In the genomic region with DNA sequence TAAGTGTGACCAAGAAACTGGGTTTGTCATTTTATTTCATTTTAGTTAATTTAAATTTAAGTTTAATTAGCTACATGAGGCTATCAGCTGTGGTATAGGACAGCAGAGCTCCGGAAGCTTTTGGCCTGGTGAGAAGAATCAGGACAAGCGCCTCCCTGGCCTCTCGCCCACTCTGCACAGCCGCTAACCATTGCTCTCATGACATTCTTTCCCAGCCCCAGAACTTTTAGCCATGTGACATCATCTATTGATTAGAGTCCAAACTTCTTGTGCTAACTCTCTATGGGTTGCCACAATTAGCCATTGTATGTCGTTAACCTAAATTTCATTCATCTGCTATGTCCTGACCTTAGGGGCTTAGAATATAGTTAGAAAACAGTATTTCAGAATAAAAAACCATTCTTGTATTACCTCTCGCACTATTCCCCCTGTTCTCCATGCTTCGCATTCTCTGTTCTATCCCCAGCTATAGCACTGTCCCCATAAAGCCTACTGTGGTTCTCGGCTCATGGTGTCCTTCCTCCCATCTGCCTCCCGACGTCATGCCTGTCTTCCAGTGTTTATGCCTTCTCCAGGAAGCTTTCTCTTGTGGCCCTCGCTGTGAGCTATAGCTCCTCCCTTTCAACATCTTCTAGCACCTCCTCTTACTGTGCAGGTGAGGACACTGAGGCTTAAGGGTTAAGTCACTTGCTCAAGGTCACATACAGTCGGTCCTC, we compare ENCODE assay signal across 1 cellular context.
TF ChIP-seq lines count a peak whose summit lies in the region.

No MANE protein-coding gene starts in this region.

TF ChIP-seq in A549, 52 proteins besides CTCF, POLR2A, EP300 and RAD21 (continued from another document):
- TF ChIP-seq FOSB (CRISPR knock-in tag; IDR thresholded peaks at IDR 0.05) (no peak), NR3C1 (IDR thresholded peaks at IDR 0.05) (no peak), HEYL (CRISPR knock-in tag; IDR thresholded peaks at IDR 0.05) (no peak)
- TF ChIP-seq, protein P1, sequence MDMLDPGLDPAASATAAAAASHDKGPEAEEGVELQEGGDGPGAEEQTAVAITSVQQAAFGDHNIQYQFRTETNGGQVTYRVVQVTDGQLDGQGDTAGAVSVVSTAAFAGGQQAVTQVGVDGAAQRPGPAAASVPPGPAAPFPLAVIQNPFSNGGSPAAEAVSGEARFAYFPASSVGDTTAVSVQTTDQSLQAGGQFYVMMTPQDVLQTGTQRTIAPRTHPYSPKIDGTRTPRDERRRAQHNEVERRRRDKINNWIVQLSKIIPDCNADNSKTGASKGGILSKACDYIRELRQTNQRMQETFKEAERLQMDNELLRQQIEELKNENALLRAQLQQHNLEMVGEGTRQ (IDR thresholded peaks at IDR 0.05): no peak
